In the genomic region with DNA sequence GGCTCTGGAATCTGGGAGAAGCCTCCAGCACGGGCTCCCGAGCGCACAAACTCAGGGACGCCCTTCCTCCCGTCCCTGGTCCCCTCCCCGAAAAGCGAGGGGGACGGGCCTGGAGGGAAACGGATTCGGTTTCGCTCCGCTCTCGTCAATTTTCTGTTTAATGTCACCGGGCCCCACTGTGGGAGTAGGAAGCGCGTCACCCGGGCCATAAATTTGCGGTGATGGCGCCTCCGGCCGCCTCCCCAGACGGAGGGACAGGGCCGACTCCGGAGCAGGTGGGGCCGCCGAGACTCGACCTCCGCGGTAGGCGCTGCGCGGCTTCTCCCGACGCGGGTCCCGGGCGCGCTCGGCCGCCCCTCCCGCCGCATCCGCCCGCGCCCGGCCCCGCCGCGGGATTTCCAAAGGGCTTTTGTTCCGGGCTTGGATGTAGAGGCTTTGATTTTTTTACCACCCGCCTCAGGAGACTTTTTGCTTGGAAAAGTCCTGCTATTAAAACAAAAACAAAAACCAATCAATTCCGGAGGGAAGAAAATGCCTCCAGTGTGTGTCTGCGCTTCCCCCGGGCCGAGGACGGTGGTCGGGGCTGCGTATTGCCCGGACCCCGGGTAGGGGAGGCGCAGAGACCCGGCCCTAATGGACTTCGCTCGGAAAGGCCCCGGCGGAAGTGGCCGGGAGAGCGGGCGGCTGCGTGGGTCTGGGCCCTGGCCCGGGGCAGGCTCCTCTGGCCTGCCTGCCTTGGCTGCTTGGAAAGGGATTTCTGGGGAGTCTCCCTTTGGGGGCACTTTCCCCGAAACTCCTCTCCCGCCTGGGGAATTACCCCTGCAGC, we compare ENCODE assay signal across 8 cellular contexts.
DNase-seq lines count a peak whose midpoint lies in the region; ATAC-seq and TF ChIP-seq lines count a peak whose summit lies in the region.

No MANE protein-coding gene starts in this region.

- DNase-seq in GM20000 (ENCODE audit: low spot score) (peak; percentile 85), RPMI8226 (peak; percentile 35), cardiac fibroblast (ENCODE audit: low read depth in 2 of 2) (peak; percentile 47 to 70), kidney tubule cell (ENCODE audit: low spot score) (peak; percentile 47), HK-2 (ENCODE audit: unreplicated experiment) (no peak), SIG-M5 (lab: John Stamatoyannopoulos, UW) (no peak)
- peak; percentile 36 to 41 for DNase-seq in stimulated activated CD4-positive, alpha-beta T cell treated with anti-CD3 and anti-CD28 coated beads, Interleukin-15, amount 100 ng/mL, for 48 hours (ENCODE audit: low read depth in 2 of 2)

- no peak for ATAC-seq in GM21576 (IDR thresholded peaks at IDR 0.05; ENCODE audit: unreplicated experiment)

- peak overlapping the region; percentile 64 to 66 for H3K4me3 ChIP-seq in cardiac fibroblast (replicated peaks in 1 of 2; ENCODE audit: low read depth in 2 of 2, low read length in 2 of 2)

- TF ChIP-seq CTCF in GM20000 (IDR thresholded peaks at IDR 0.05; ENCODE audit: extremely low read depth, missing control alignments) (no peak), cardiac fibroblast (IDR thresholded peaks at IDR 0.05; ENCODE audit: low read depth, low read length) (no peak)

Comparison
In these comparisons a context has a peak if more than half of its experiments do, and no peak if none do; other contexts are left out.
1. DNase-seq: peak in GM20000 (single experiment), RPMI8226 (single experiment), cardiac fibroblast (2 of 2), kidney tubule cell (single experiment) and stimulated activated CD4-positive, alpha-beta T cell treated with anti-CD3 and anti-CD28 coated beads, Interleukin-15, amount 100 ng/mL, for 48 hours (2 of 2); none in HK-2 (single experiment) and SIG-M5 (single experiment).